Comparison of ENCODE assay signal across 30 cellular contexts in genomic region chr7:96205665-96206064, GRCh38.
"Had no signal": no experiment of that assay in that cellular context is flagged by ENCODE, and none has a peak within 500 bp of the region (broad histone marks: within the 10 kb centered on the region; RNA-seq: fewer than 3 reads in every experiment).

No MANE protein-coding gene starts in this region.

- FAIRE-seq: astrocyte, bronchial epithelial cell, colon had no signal

- H3K9me3 Mint-ChIP-seq: activated CD4-positive, alpha-beta memory T cell treated with anti-CD3 and anti-CD28 coated beads for 36 hours; activated CD4-positive, alpha-beta T cell treated with anti-CD3 and anti-CD28 coated beads, Interleukin-2, amount 10 ng/mL, durations not matched to agents 24 days and 14 days; activated T-cell treated with anti-CD3 and anti-CD28 coated beads, Interleukin-2, amount 50 U/mL, for 24 hours; activated T-helper 17 cell treated with anti-CD3 and anti-CD28 coated beads, Interleukin-2, amount 50 U/mL, for 72 hours; central memory CD8-positive, alpha-beta T cell; effector memory CD8-positive, alpha-beta T cell had no signal

- H3K36me3 ChIP-seq: brain microvascular endothelial cell had no signal

- H3K4me1 ChIP-seq: esophagus squamous epithelium, gastroesophageal sphincter had no signal

- H3K4me3 ChIP-seq: esophagus squamous epithelium, gastroesophageal sphincter, heart right ventricle had no signal

- H3K4me1 Mint-ChIP-seq: activated CD4-positive, alpha-beta T cell treated with anti-CD3 and anti-CD28 coated beads for 36 hours; activated CD4-positive, alpha-beta T cell treated with anti-CD3 and anti-CD28 coated beads, Interleukin-2, amount 10 ng/mL, durations not matched to agents 24 days and 14 days; activated T-helper 17 cell treated with anti-CD3 and anti-CD28 coated beads, Interleukin-2, amount 50 U/mL, for 72 hours; central memory CD8-positive, alpha-beta T cell had no signal

- H3K27ac Mint-ChIP-seq: activated CD4-positive, alpha-beta memory T cell treated with anti-CD3 and anti-CD28 coated beads for 36 hours; activated CD4-positive, alpha-beta T cell treated with anti-CD3 and anti-CD28 coated beads for 36 hours; activated CD4-positive, alpha-beta T cell treated with anti-CD3 and anti-CD28 coated beads, Interleukin-2, amount 10 ng/mL, durations not matched to agents 24 days and 14 days; activated naive CD8-positive, alpha-beta T cell; activated T-cell treated with anti-CD3 and anti-CD28 coated beads, Interleukin-2, amount 50 U/mL, for 24 hours; activated T-helper 17 cell treated with anti-CD3 and anti-CD28 coated beads, Interleukin-2, amount 50 U/mL, for 72 hours; effector memory CD8-positive, alpha-beta T cell had no signal

- H3K27ac ChIP-seq: brain microvascular endothelial cell, esophagus squamous epithelium, gastroesophageal sphincter, heart right ventricle had no signal

- H3K4me3 Mint-ChIP-seq: activated CD4-positive, alpha-beta memory T cell treated with anti-CD3 and anti-CD28 coated beads for 36 hours; activated CD4-positive, alpha-beta T cell treated with anti-CD3 and anti-CD28 coated beads for 36 hours; activated CD4-positive, alpha-beta T cell treated with anti-CD3 and anti-CD28 coated beads, Interleukin-2, amount 10 ng/mL, durations not matched to agents 24 days and 14 days; activated naive CD8-positive, alpha-beta T cell; activated T-cell treated with anti-CD3 and anti-CD28 coated beads, Interleukin-2, amount 50 U/mL, for 24 hours; activated T-helper 17 cell treated with anti-CD3 and anti-CD28 coated beads, Interleukin-2, amount 50 U/mL, for 72 hours; central memory CD8-positive, alpha-beta T cell; effector memory CD8-positive, alpha-beta T cell had no signal

- ATAC-seq: activated CD4-positive, alpha-beta T cell treated with anti-CD3 and anti-CD28 coated beads for 36 hours; activated T-helper 17 cell treated with anti-CD3 and anti-CD28 coated beads, Interleukin-2, amount 50 U/mL, for 72 hours; effector memory CD8-positive, alpha-beta T cell; gastroesophageal sphincter; heart right ventricle had no signal

- H3K27me3 Mint-ChIP-seq: activated CD4-positive, alpha-beta memory T cell treated with anti-CD3 and anti-CD28 coated beads for 36 hours; activated CD4-positive, alpha-beta T cell treated with anti-CD3 and anti-CD28 coated beads for 36 hours; activated CD4-positive, alpha-beta T cell treated with anti-CD3 and anti-CD28 coated beads, Interleukin-2, amount 10 ng/mL, durations not matched to agents 24 days and 14 days; activated naive CD8-positive, alpha-beta T cell; activated T-cell treated with anti-CD3 and anti-CD28 coated beads, Interleukin-2, amount 50 U/mL, for 24 hours; activated T-helper 17 cell treated with anti-CD3 and anti-CD28 coated beads, Interleukin-2, amount 50 U/mL, for 72 hours; central memory CD8-positive, alpha-beta T cell; effector memory CD8-positive, alpha-beta T cell had no signal

- DNase-seq: activated CD4-positive, alpha-beta memory T cell treated with anti-CD3 and anti-CD28 coated beads for 36 hours; activated CD4-positive, alpha-beta T cell treated with anti-CD3 and anti-CD28 coated beads for 36 hours; activated CD4-positive, alpha-beta T cell treated with anti-CD3 and anti-CD28 coated beads, Interleukin-2, amount 10 ng/mL, durations not matched to agents 24 days and 14 days; activated CD4-positive, CD25-positive, alpha-beta regulatory T cell; activated CD4-positive, CD25-positive, alpha-beta regulatory T cell treated with anti-CD3 and anti-CD28 coated beads, Interleukin-2, amount 50 U/mL, for 72 hours; activated CD8-positive, alpha-beta memory T cell treated with anti-CD3 and anti-CD28 coated beads, Interleukin-2, amount 50 U/mL, for 48 hours; activated effector memory CD4-positive, alpha-beta T cell treated with Interleukin-2 at 50 U/mL for 16 hours; activated gamma-delta T cell treated with Interleukin-2 at 50 U/mL for 16 hours; activated naive CD4-positive, alpha-beta T cell treated with anti-CD3 and anti-CD28 coated beads, Interleukin-2, amount 50 U/mL, for 16 hours; activated naive CD4-positive, alpha-beta T cell treated with Interleukin-2 at 50 U/mL for 16 hours; activated T-cell treated with anti-CD3 and anti-CD28 coated beads for 4 hours; activated T-cell treated with anti-CD3 and anti-CD28 coated beads, Interleukin-2, amount 50 U/mL, for 24 hours; amniotic stem cell; anterior cingulate cortex; brain microvascular endothelial cell; cortex of kidney; dermis blood vessel endothelial cell; effector CD4-positive, alpha-beta T cell; effector memory CD8-positive, alpha-beta T cell; esophagus squamous epithelium; foreskin melanocyte; heart right ventricle; T-helper 2 cell had no signal

- H3K9me3 ChIP-seq: esophagus squamous epithelium, gastroesophageal sphincter, heart right ventricle had no signal
